In the genomic region with DNA sequence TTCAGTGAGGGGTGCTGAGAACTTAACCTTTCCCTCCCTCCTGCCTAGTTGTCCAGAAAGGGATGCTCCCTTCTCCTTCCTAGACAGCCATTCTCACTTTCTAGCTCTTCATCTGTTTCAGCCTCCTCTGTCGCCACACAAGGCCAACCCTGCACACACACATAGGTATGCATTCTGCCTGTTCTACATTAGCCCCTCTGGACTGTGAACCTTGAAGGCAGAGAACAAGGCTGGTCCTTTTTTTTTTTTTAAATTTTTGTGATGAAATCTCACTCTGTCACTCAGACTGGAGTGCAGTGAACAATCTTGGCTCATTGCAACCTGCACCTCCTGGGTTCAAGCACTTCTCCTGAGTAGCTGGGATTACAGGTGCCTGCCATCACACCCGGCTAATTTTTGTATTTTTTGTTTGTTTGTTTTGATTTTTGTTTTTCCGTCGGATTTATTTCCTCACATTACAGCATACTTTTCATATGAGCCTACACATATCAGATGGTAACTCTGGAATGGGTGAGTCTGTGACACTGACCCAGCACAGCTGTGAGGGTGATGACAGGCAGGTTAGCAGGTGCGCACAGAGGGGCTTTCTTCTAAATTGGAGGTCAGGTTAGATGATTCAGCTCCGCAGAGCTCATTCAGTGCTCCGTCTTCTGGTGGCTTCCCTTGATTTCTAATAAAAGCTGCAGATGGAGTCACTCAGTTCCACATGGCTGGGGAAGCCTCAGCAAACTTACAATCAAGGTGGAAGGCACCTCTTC, we compare ENCODE assay signal across 1 cellular context.
TF ChIP-seq lines count a peak whose summit lies in the region.

No MANE protein-coding gene starts in this region.

TF ChIP-seq in GM23338, 12 proteins besides CTCF, POLR2A, EP300 and RAD21:
- TF ChIP-seq EZH2phosphoT487 (IDR thresholded peaks at IDR 0.05; ENCODE audit: unreplicated experiment) (no peak), ZNF114 (CRISPR knock-in tag; IDR thresholded peaks at IDR 0.05) (no peak), NANOG (IDR thresholded peaks at IDR 0.05; ENCODE audit: borderline replicate concordance) (no peak), CREB1 (CRISPR knock-in tag; IDR thresholded peaks at IDR 0.05; ENCODE audit: low read depth) (no peak), ZNF331 (CRISPR knock-in tag; IDR thresholded peaks at IDR 0.05; ENCODE audit: low read depth) (no peak), POLR2AphosphoS5 (IDR thresholded peaks at IDR 0.05; ENCODE audit: low read depth) (no peak), REST (IDR thresholded peaks at IDR 0.05; ENCODE audit: unreplicated experiment) (no peak), EZH2 (IDR thresholded peaks at IDR 0.05; ENCODE audit: low read depth, unreplicated experiment) (no peak), JUNB (IDR thresholded peaks at IDR 0.05; ENCODE audit: unreplicated experiment) (no peak), STAT1 (IDR thresholded peaks at IDR 0.05; ENCODE audit: unreplicated experiment) (no peak)
- TF ChIP-seq, protein P1, sequence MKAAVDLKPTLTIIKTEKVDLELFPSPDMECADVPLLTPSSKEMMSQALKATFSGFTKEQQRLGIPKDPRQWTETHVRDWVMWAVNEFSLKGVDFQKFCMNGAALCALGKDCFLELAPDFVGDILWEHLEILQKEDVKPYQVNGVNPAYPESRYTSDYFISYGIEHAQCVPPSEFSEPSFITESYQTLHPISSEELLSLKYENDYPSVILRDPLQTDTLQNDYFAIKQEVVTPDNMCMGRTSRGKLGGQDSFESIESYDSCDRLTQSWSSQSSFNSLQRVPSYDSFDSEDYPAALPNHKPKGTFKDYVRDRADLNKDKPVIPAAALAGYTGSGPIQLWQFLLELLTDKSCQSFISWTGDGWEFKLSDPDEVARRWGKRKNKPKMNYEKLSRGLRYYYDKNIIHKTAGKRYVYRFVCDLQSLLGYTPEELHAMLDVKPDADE (IDR thresholded peaks at IDR 0.05) = no peak
- TF ChIP-seq, protein P2, sequence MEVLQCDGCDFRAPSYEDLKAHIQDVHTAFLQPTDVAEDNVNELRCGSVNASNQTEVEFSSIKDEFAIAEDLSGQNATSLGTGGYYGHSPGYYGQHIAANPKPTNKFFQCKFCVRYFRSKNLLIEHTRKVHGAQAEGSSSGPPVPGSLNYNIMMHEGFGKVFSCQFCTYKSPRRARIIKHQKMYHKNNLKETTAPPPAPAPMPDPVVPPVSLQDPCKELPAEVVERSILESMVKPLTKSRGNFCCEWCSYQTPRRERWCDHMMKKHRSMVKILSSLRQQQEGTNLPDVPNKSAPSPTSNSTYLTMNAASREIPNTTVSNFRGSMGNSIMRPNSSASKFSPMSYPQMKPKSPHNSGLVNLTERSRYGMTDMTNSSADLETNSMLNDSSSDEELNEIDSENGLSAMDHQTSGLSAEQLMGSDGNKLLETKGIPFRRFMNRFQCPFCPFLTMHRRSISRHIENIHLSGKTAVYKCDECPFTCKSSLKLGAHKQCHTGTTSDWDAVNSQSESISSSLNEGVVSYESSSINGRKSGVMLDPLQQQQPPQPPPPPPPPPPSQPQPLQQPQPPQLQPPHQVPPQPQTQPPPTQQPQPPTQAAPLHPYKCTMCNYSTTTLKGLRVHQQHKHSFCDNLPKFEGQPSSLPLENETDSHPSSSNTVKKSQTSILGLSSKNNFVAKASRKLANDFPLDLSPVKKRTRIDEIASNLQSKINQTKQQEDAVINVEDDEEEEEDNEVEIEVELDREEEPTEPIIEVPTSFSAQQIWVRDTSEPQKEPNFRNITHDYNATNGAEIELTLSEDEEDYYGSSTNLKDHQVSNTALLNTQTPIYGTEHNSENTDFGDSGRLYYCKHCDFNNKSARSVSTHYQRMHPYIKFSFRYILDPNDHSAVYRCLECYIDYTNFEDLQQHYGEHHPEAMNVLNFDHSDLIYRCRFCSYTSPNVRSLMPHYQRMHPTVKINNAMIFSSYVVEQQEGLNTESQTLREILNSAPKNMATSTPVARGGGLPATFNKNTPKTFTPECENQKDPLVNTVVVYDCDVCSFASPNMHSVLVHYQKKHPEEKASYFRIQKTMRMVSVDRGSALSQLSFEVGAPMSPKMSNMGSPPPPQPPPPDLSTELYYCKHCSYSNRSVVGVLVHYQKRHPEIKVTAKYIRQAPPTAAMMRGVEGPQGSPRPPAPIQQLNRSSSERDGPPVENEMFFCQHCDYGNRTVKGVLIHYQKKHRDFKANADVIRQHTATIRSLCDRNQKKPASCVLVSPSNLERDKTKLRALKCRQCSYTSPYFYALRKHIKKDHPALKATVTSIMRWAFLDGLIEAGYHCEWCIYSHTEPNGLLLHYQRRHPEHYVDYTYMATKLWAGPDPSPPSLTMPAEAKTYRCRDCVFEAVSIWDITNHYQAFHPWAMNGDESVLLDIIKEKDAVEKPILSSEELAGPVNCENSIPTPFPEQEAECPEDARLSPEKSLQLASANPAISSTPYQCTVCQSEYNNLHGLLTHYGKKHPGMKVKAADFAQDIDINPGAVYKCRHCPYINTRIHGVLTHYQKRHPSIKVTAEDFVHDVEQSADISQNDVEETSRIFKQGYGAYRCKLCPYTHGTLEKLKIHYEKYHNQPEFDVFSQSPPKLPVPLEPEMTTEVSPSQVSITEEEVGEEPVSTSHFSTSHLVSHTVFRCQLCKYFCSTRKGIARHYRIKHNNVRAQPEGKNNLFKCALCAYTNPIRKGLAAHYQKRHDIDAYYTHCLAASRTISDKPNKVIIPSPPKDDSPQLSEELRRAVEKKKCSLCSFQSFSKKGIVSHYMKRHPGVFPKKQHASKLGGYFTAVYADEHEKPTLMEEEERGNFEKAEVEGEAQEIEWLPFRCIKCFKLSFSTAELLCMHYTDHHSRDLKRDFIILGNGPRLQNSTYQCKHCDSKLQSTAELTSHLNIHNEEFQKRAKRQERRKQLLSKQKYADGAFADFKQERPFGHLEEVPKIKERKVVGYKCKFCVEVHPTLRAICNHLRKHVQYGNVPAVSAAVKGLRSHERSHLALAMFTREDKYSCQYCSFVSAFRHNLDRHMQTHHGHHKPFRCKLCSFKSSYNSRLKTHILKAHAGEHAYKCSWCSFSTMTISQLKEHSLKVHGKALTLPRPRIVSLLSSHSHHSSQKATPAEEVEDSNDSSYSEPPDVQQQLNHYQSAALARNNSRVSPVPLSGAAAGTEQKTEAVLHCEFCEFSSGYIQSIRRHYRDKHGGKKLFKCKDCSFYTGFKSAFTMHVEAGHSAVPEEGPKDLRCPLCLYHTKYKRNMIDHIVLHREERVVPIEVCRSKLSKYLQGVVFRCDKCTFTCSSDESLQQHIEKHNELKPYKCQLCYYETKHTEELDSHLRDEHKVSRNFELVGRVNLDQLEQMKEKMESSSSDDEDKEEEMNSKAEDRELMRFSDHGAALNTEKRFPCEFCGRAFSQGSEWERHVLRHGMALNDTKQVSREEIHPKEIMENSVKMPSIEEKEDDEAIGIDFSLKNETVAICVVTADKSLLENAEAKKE (CRISPR knock-in tag; IDR thresholded peaks at IDR 0.05) = no peak
